In genomic region chr4:128255906-128256305, GRCh38 we compare ENCODE assay signal across 25 cellular contexts.
"Had no signal": no experiment of that assay in that cellular context is flagged by ENCODE, and none has a peak within 500 bp of the region (broad histone marks: within the 10 kb centered on the region; RNA-seq: fewer than 3 reads in every experiment).

No MANE protein-coding gene starts in this region.

- H3K27me3 ChIP-seq: brain microvascular endothelial cell, heart left ventricle had no signal

- H3K4me3 ChIP-seq: coronary artery, dorsolateral prefrontal cortex, heart left ventricle had no signal

- H3K9me3 ChIP-seq: heart left ventricle had no signal

- H3K27ac ChIP-seq: brain microvascular endothelial cell, coronary artery, dorsolateral prefrontal cortex, heart left ventricle had no signal

- ATAC-seq: activated T-cell treated with anti-CD3 and anti-CD28 coated beads, Interleukin-2, amount 50 U/mL, for 4 hours; activated T-helper 17 cell treated with anti-CD3 and anti-CD28 coated beads, Interleukin-2, amount 50 U/mL, for 72 hours; esophagus mucosa; heart left ventricle; WTC11 had no signal

- H3K36me3 ChIP-seq: brain microvascular endothelial cell, heart left ventricle had no signal

- DNase-seq: activated CD4-positive, alpha-beta memory T cell treated with anti-CD3 and anti-CD28 coated beads, Interleukin-2, amount 10 ng/mL, durations not matched to agents 7 days and 5 days; activated CD4-positive, alpha-beta T cell treated with anti-CD3 and anti-CD28 coated beads for 1 hour; activated CD4-positive, alpha-beta T cell treated with anti-CD3 and anti-CD28 coated beads for 4 hours; activated CD4-positive, alpha-beta T cell treated with anti-CD3 and anti-CD28 coated beads, Interleukin-2, amount 10 ng/mL, durations not matched to agents 7 days and 5 days; activated CD4-positive, alpha-beta T cell treated with anti-CD3 and anti-CD28 coated beads, Interleukin-2, amount 50 U/mL, for 4 hours; activated CD8-positive, alpha-beta memory T cell treated with anti-CD3 and anti-CD28 coated beads, Interleukin-2, amount 50 U/mL, for 48 hours; activated effector memory CD4-positive, alpha-beta T cell treated with Interleukin-2 at 50 U/mL for 16 hours; activated gamma-delta T cell treated with Interleukin-2 at 50 U/mL for 16 hours; activated naive CD4-positive, alpha-beta T cell treated with anti-CD3 and anti-CD28 coated beads, Interleukin-2, amount 50 U/mL, for 16 hours; activated naive CD4-positive, alpha-beta T cell treated with Interleukin-2 at 50 U/mL for 16 hours; activated T-cell treated with anti-CD3 and anti-CD28 coated beads, Interleukin-2, amount 50 U/mL, for 4 hours; amniotic stem cell; anterior cingulate cortex; brain microvascular endothelial cell; dorsolateral prefrontal cortex; effector memory CD4-positive, alpha-beta T cell; endodermal cell; foreskin fibroblast; glutamatergic neuron; heart left ventricle; T-helper 2 cell had no signal

- H3K4me1 ChIP-seq: heart left ventricle had no signal
